ENCODE assay signal across 7 cellular contexts in the genomic region with DNA sequence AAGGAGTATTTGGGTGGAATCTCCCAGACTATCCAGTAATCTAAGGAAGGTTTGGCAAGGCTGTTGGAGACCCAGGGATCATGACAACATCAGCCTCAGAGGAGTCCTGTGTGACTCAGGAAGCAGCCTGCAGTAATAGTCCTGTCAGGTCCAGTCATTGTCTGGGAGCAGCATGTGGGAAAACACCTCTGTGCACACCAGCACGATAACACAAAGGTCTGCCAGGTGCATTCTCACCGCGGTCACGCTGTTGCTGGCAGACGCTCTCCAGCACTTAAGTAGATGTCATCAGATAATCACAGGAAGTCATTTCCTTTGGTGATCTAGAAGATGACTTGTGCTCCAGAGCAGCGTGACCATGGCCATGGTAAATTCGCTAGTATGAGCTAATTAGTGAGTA.
DNase-seq lines count a peak whose midpoint lies in the region; ATAC-seq and TF ChIP-seq lines count a peak whose summit lies in the region.

No MANE protein-coding gene starts in this region.

- no peaks in the 10 kb centered on the region for H3K79me2 ChIP-seq in parathyroid adenoma

- no peak overlapping the region for H3K4me2 ChIP-seq in parathyroid adenoma (ENCODE audit: low read length)

- H3K9me3 ChIP-seq in parathyroid adenoma (ENCODE audit: control insufficient read depth, low read length), result no peaks in the 10 kb centered on the region

- DNase-seq in HPDE6-E6E7 (ENCODE audit: extremely low spot score) (peak; percentile 39), DMS114 treated with DMSO at 0.1 percent for 48 hours (lab: John Stamatoyannopoulos, UW; ENCODE audit: unreplicated experiment) (no peak), GF-D8 (lab: John Stamatoyannopoulos, UW) (no peak), posterior vena cava (ENCODE audit: low spot score) (no peak)
- peak; percentile 26 for DNase-seq in activated T-cell treated with anti-CD3 and anti-CD28 coated beads, Interleukin-2, amount 50 U/mL, for 1 hour

- no peaks in the 10 kb centered on the region for H3K27me3 ChIP-seq in parathyroid adenoma (ENCODE audit: control insufficient read depth, insufficient read depth, low read length)

- no peak for TF ChIP-seq CTCF in parathyroid adenoma (IDR thresholded peaks at IDR 0.05)

- H3K27ac ChIP-seq in parathyroid adenoma, result no peak overlapping the region

- no peak overlapping the region for H3K9ac ChIP-seq in parathyroid adenoma

- intact Hi-C loops in posterior vena cava (cut with DNase I), result no loop called here

- H2AFZ ChIP-seq in parathyroid adenoma, result peak overlapping the region; percentile 4

- H3K36me3 ChIP-seq in parathyroid adenoma (ENCODE audit: control insufficient read depth, insufficient read depth, low read length), result no peaks in the 10 kb centered on the region

- peaks cover 6% of the 10 kb centered on the region for H3K4me1 ChIP-seq in parathyroid adenoma

- ATAC-seq in GM19025 (IDR thresholded peaks at IDR 0.05; ENCODE audit: low read depth, unreplicated experiment), result peak; percentile 48

- H3K4me3 ChIP-seq in parathyroid adenoma (ENCODE audit: low read depth, low read length), result no peak overlapping the region

Comparison
In these comparisons a context has a peak if more than half of its experiments do, and no peak if none do; other contexts are left out.
1. DNase-seq: peak in HPDE6-E6E7 (single experiment) and activated T-cell treated with anti-CD3 and anti-CD28 coated beads, Interleukin-2, amount 50 U/mL, for 1 hour (single experiment); none in DMS114 treated with DMSO at 0.1 percent for 48 hours (single experiment), GF-D8 (single experiment) and posterior vena cava (single experiment).